Comparison of ENCODE assay signal across 7 cellular contexts in genomic region chr5:164009628-164010027, GRCh38.
"Had no signal": no experiment of that assay in that cellular context is flagged by ENCODE, and none has a peak within 500 bp of the region (broad histone marks: within the 10 kb centered on the region; RNA-seq: fewer than 3 reads in every experiment).

No MANE protein-coding gene starts in this region.

- H3K4me3 Mint-ChIP-seq: HFFc6 had no signal

- DNase-seq: GM23248, GOT3, H7, HFFc6 had no signal

- H3K9ac ChIP-seq: GM23248 had no signal

- H3K4me3 ChIP-seq: GM23248, HAP-1, K562 had no signal

- ATAC-seq: HCT116, K562 had no signal

- H3K36me3 ChIP-seq: HAP-1 had no signal

- H3K27ac ChIP-seq: GM23248 had no signal

- H3K9me3 ChIP-seq: HAP-1 had no signal

- H2AFZ ChIP-seq: GM23248 had no signal

- H3K27ac Mint-ChIP-seq: HFFc6 had no signal

- H3K9me3 Mint-ChIP-seq: HFFc6 had no signal

- H3K4me1 ChIP-seq: HAP-1 had no signal
